In genomic region chr1:241115784-241116183, GRCh38 we compare ENCODE assay signal across 24 cellular contexts.
"Had no signal": no experiment of that assay in that cellular context is flagged by ENCODE, and none has a peak within 500 bp of the region (broad histone marks: within the 10 kb centered on the region; RNA-seq: fewer than 3 reads in every experiment).

No MANE protein-coding gene starts in this region.

- H3K36me3 Mint-ChIP-seq: memory B cell, natural killer cell, type B pancreatic cell had no signal

- H3K36me3 ChIP-seq: gastroesophageal sphincter, heart left ventricle, neutrophil, right lobe of liver, stomach had no signal

- H3K4me3 ChIP-seq: coronary artery, gastroesophageal sphincter, heart left ventricle, right lobe of liver, smooth muscle cell, stomach had no signal

- H3K27me3 ChIP-seq: gastroesophageal sphincter, heart left ventricle, neutrophil, right lobe of liver, stomach had no signal

- H3K27me3 Mint-ChIP-seq: memory B cell had no signal

- H3K4me1 Mint-ChIP-seq: immature natural killer cell, memory B cell, natural killer cell had no signal

- H3K4me1 ChIP-seq: gastroesophageal sphincter, heart left ventricle, parathyroid adenoma, right lobe of liver, stomach had no signal

- ATAC-seq: activated T-cell treated with anti-CD3 and anti-CD28 coated beads, Interleukin-2, amount 50 U/mL, for 72 hours; esophagus mucosa; gastroesophageal sphincter; heart left ventricle; left ventricle myocardium superior; natural killer cell; right lobe of liver had no signal

- H3K27ac Mint-ChIP-seq: activated T-cell treated with anti-CD3 and anti-CD28 coated beads, Interleukin-2, amount 50 U/mL, for 72 hours; immature natural killer cell; memory B cell; natural killer cell; type B pancreatic cell had no signal

- H3K9me3 ChIP-seq: gastroesophageal sphincter, heart left ventricle, neutrophil, right lobe of liver, stomach had no signal

- H3K9ac ChIP-seq: parathyroid adenoma had no signal

- H3K4me3 Mint-ChIP-seq: activated T-cell treated with anti-CD3 and anti-CD28 coated beads, Interleukin-2, amount 50 U/mL, for 72 hours; immature natural killer cell; memory B cell; natural killer cell; type B pancreatic cell had no signal

- H3K4me2 ChIP-seq: smooth muscle cell had no signal

- H2AFZ ChIP-seq: parathyroid adenoma had no signal

- DNase-seq: activated CD4-positive, alpha-beta T cell treated with anti-CD3 and anti-CD28 coated beads, Interleukin-2, amount 50 U/mL, for 4 hours; activated effector memory CD4-positive, alpha-beta T cell treated with anti-CD3 and anti-CD28 coated beads, Interleukin-2, amount 50 U/mL, for 16 hours; activated naive CD4-positive, alpha-beta T cell treated with anti-CD3 and anti-CD28 coated beads, Interleukin-2, amount 50 U/mL, for 16 hours; activated T-cell treated with anti-CD3 and anti-CD28 coated beads, Interleukin-2, amount 50 U/mL, for 72 hours; aorta; effector CD4-positive, alpha-beta T cell; heart left ventricle; immature natural killer cell; kidney glomerular epithelial cell; left ventricle myocardium superior; natural killer cell; right lobe of liver; stimulated activated CD4-positive, alpha-beta T cell treated with anti-CD3 and anti-CD28 coated beads, Interleukin-4, amount 100 ng/mL, for 1 hour; stomach; T1000 had no signal

- H3K79me2 ChIP-seq: parathyroid adenoma had no signal

- H3K27ac ChIP-seq: coronary artery, gastroesophageal sphincter, heart left ventricle, neutrophil, parathyroid adenoma, right lobe of liver, stomach, VCaP had no signal

- H3K9me3 Mint-ChIP-seq: memory B cell had no signal
